ENCODE assay signal across 13 cellular contexts in the genomic region with DNA sequence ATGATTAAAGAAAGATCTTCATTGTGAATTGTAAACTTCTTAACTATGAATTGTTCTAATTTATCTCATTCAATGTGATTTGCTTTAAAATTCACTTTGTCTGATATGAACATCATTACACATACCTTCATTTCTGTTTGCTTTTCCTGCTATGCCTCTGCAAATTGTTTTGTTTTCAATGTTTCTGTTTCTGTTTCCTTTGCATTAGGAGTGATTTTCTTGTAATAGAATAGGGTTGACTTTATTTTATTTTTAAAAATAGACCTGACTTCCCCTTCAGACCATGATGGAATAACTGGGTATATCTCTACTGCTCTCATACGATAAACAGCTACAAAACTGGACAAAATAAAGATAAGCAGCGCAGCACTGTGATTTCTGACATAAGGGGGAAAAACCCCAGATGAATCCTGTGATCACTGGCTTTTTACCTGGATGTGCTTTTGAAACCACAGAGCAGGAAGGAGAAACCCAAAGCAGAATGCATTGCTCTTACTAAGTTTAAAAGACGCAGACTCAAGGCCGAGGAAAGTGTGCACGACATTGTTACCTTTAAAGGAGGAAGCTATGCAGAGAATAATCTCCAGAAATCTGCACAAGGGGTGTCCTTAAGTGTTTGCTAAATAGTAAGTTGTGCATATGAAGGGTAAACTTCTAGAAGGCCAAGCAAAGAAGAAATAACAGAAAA.
A peak's percentile ranks its signal among the peaks of the same experiment; 100 is the strongest.
DNase-seq lines count a peak whose midpoint lies in the region; ATAC-seq and TF ChIP-seq lines count a peak whose summit lies in the region.
"Had no signal": no experiment of that assay in that cellular context is flagged by ENCODE, and none has a peak within 500 bp of the region (broad histone marks: within the 10 kb centered on the region; RNA-seq: fewer than 3 reads in every experiment).

No MANE protein-coding gene starts in this region.

- H3K27me3 Mint-ChIP-seq in CD4-positive, CD25-positive, alpha-beta regulatory T cell: no peaks in the 10 kb centered on the region
- H3K27me3 Mint-ChIP-seq in activated B cell treated with CpG ODN at 0.5 μM for 24 hours (no peaks in the 10 kb centered on the region), Calu3 (ENCODE audit: unreplicated experiment) (no peaks in the 10 kb centered on the region)

- peak overlapping the region; percentile 33 to 74 (median 58) for H3K27ac Mint-ChIP-seq in CD4-positive, CD25-positive, alpha-beta regulatory T cell
- no peak overlapping the region for H3K27ac Mint-ChIP-seq in activated B cell treated with CpG ODN at 0.5 μM for 24 hours
- no peak overlapping the region for H3K27ac Mint-ChIP-seq in Calu3 (ENCODE audit: unreplicated experiment)

- H3K4me3 ChIP-seq in CD4-positive, CD25-positive, alpha-beta regulatory T cell (ENCODE audit: low read depth, low read length): peak overlapping the region; percentile 23
- H3K4me3 ChIP-seq in WERI-Rb-1 (ENCODE audit: low read depth, low read length): no peak overlapping the region

- CTCF ChIA-PET in activated B cell treated with CpG ODN at 0.5 μM for 24 hours (lab: Charles Lee) (no interaction called here), Calu3 (lab: Charles Lee) (no interaction called here)

- no peak for TF ChIP-seq CTCF in activated B cell treated with CpG ODN at 0.5 μM for 24 hours (IDR thresholded peaks at IDR 0.05)
- no peak for TF ChIP-seq CTCF in WERI-Rb-1 (IDR thresholded peaks at IDR 0.05; ENCODE audit: low read depth, low read length)
- TF ChIP-seq CTCF in Calu3 (IDR thresholded peaks at IDR 0.05; ENCODE audit: unreplicated experiment): no peak

- no TSS peak for BruUV-seq in Calu3 (replicated peaks; lab: Mats Ljungman, UMichigan)

- H3K27me3 ChIP-seq in CD4-positive, CD25-positive, alpha-beta regulatory T cell (ENCODE audit: control insufficient read depth, insufficient read depth, low read length): no peaks in the 10 kb centered on the region
- no peaks in the 10 kb centered on the region for H3K27me3 ChIP-seq in WERI-Rb-1 (ENCODE audit: insufficient read depth, low read depth, severe bottlenecking)
- H3K27me3 ChIP-seq: neutrophil had no signal

- H3K4me3 Mint-ChIP-seq in CD4-positive, CD25-positive, alpha-beta regulatory T cell: peak overlapping the region in 2 of 4 donors; percentile 10 to 39
- H3K4me3 Mint-ChIP-seq in activated B cell treated with CpG ODN at 0.5 μM for 24 hours: peak overlapping the region; percentile 19
- H3K4me3 Mint-ChIP-seq in Calu3 (ENCODE audit: low read depth, unreplicated experiment): no peak overlapping the region

- peaks cover 13% of the 10 kb centered on the region for H3K4me1 ChIP-seq in CD4-positive, CD25-positive, alpha-beta regulatory T cell (ENCODE audit: control insufficient read depth, insufficient read depth, low read length, poor library complexity, severe bottlenecking)

- POLR2A ChIA-PET in activated B cell treated with CpG ODN at 0.5 μM for 24 hours (lab: Charles Lee): no interaction called here

- ATAC-seq in CD4-positive, CD25-positive, alpha-beta regulatory T cell (ENCODE audit: low read depth in 2 of 2): peak; percentile 28 to 62
- ATAC-seq in GM18508 (IDR thresholded peaks at IDR 0.05; ENCODE audit: insufficient read depth, unreplicated experiment) (peak; percentile 62), HG02763 (IDR thresholded peaks at IDR 0.05; ENCODE audit: unreplicated experiment) (peak; percentile 50), activated B cell treated with CpG ODN at 0.5 μM for 24 hours (ENCODE audit: low read depth) (no peak), GM19035 (IDR thresholded peaks at IDR 0.05; ENCODE audit: unreplicated experiment) (no peak), HG03039 (IDR thresholded peaks at IDR 0.05; ENCODE audit: unreplicated experiment) (no peak)

- no peaks in the 10 kb centered on the region for H3K36me3 ChIP-seq in CD4-positive, CD25-positive, alpha-beta regulatory T cell (ENCODE audit: control insufficient read depth, insufficient read depth, low read length)
- H3K36me3 ChIP-seq in WERI-Rb-1: no peaks in the 10 kb centered on the region
- H3K36me3 ChIP-seq: neutrophil had no signal

- H3K36me3 Mint-ChIP-seq in CD4-positive, CD25-positive, alpha-beta regulatory T cell: peaks cover 10% of the 10 kb centered on the region
- H3K36me3 Mint-ChIP-seq in activated B cell treated with CpG ODN at 0.5 μM for 24 hours (ENCODE audit: low read depth) (peaks cover 22% of the 10 kb centered on the region), Calu3 (ENCODE audit: insufficient read depth, unreplicated experiment) (no peaks in the 10 kb centered on the region)

- peaks cover 16 to 22% (median 18%) of the 10 kb centered on the region in 4 donors for H3K4me1 Mint-ChIP-seq in CD4-positive, CD25-positive, alpha-beta regulatory T cell
- peaks cover 21% of the 10 kb centered on the region for H3K4me1 Mint-ChIP-seq in activated B cell treated with CpG ODN at 0.5 μM for 24 hours
- H3K4me1 Mint-ChIP-seq in Calu3 (ENCODE audit: low read depth, unreplicated experiment): no peaks in the 10 kb centered on the region

- peak overlapping the region; percentile 24 for H3K27ac ChIP-seq in CD4-positive, CD25-positive, alpha-beta regulatory T cell (ENCODE audit: insufficient read depth, low read length, poor library complexity, severe bottlenecking)
- no peak overlapping the region for H3K27ac ChIP-seq in WERI-Rb-1
- H3K27ac ChIP-seq: neutrophil had no signal

- H3K9me3 ChIP-seq in CD4-positive, CD25-positive, alpha-beta regulatory T cell (ENCODE audit: control insufficient read depth in 2 of 2, low read length in 2 of 2): no peaks in the 10 kb centered on the region
- H3K9me3 ChIP-seq in WERI-Rb-1 (ENCODE audit: severe bottlenecking): no peaks in the 10 kb centered on the region
- H3K9me3 ChIP-seq: neutrophil had no signal

- peaks cover 0 to 2% (median 0%) of the 10 kb centered on the region in 7 donors for H3K9me3 Mint-ChIP-seq in CD4-positive, CD25-positive, alpha-beta regulatory T cell
- peaks cover 3% of the 10 kb centered on the region for H3K9me3 Mint-ChIP-seq in activated B cell treated with CpG ODN at 0.5 μM for 24 hours
- no peaks in the 10 kb centered on the region for H3K9me3 Mint-ChIP-seq in Calu3 (ENCODE audit: low read depth, unreplicated experiment)

- DNase-seq in CD4-positive, CD25-positive, alpha-beta regulatory T cell: peak in 1 of 3 donors; percentile 43
- DNase-seq in activated B cell treated with CpG ODN at 0.5 μM for 24 hours (no peak), WERI-Rb-1 (no peak), Calu3 (no peak)
- DNase-seq: activated T-cell treated with anti-CD3 and anti-CD28 coated beads, Interleukin-2, amount 50 U/mL, for 1 hour; caudate nucleus; islet precursor cell; NCI-H187 had no signal

- intact Hi-C loops in activated B cell treated with CpG ODN at 0.5 μM for 24 hours (cut with micrococcal nuclease) (no loop called here), Calu3 (cut with micrococcal nuclease; ENCODE audit: unreplicated experiment) (no loop called here)

Comparison
In these comparisons a context has a peak if more than half of its experiments do, and no peak if none do; other contexts are left out.
1. ATAC-seq: peak in CD4-positive, CD25-positive, alpha-beta regulatory T cell (2 of 2), GM18508 (single experiment) and HG02763 (single experiment); none in activated B cell treated with CpG ODN at 0.5 μM for 24 hours (single experiment), GM19035 (single experiment) and HG03039 (single experiment).
2. H3K27ac Mint-ChIP-seq: peak in CD4-positive, CD25-positive, alpha-beta regulatory T cell (3 of 3); none in activated B cell treated with CpG ODN at 0.5 μM for 24 hours (single experiment) and Calu3 (single experiment).